ENCODE assay signal across 26 cellular contexts in genomic region chrY:13351443-13351842, GRCh38.
"Had no signal": no experiment of that assay in that cellular context is flagged by ENCODE, and none has a peak within 500 bp of the region (broad histone marks: within the 10 kb centered on the region; RNA-seq: fewer than 3 reads in every experiment).

No MANE protein-coding gene starts in this region.

- H3K27ac ChIP-seq: hepatocyte, parathyroid adenoma, psoas muscle, spleen, stomach, thoracic aorta, transverse colon had no signal

- H3K9me3 ChIP-seq: psoas muscle, spleen, stomach, thoracic aorta, transverse colon had no signal

- H3K4me3 ChIP-seq: hepatocyte, lung, psoas muscle, spleen, stomach, thoracic aorta, transverse colon had no signal

- H3K4me1 Mint-ChIP-seq: nephron had no signal

- FAIRE-seq: endometrium, kidney had no signal

- ATAC-seq: left colon, left ventricle myocardium superior, psoas muscle, sciatic nerve had no signal

- H3K36me3 Mint-ChIP-seq: naive B cell had no signal

- H3K4me1 ChIP-seq: parathyroid adenoma, psoas muscle, stomach had no signal

- H3K27me3 Mint-ChIP-seq: naive B cell had no signal

- DNase-seq: cortex of kidney; effector memory CD4-positive, alpha-beta T cell; erythroblast; foreskin melanocyte; head of caudate nucleus; kidney; left colon; left ventricle myocardium superior; mesendoderm; naive B cell; occipital lobe; psoas muscle; spleen; stimulated activated CD4-positive, alpha-beta T cell treated with anti-CD3 and anti-CD28 coated beads, Interleukin-2, amount 100 ng/mL, for 24 hours; stimulated activated CD4-positive, alpha-beta T cell treated with anti-CD3 and anti-CD28 coated beads, Interleukin-4, amount 100 ng/mL, for 4 hours; stimulated activated naive CD4-positive, alpha-beta T cell; stomach; substantia nigra; transverse colon had no signal

- H3K27ac Mint-ChIP-seq: naive B cell, nephron had no signal

- H3K36me3 ChIP-seq: thoracic aorta had no signal

- H3K27me3 ChIP-seq: hepatocyte, spleen, stomach, transverse colon had no signal

- H3K9me3 Mint-ChIP-seq: naive B cell, nephron had no signal

- H3K4me3 Mint-ChIP-seq: naive B cell, nephron had no signal
